Comparison of ENCODE assay signal across 22 cellular contexts in genomic region chr7:55174456-55174855, GRCh38.
"Had no signal": no experiment of that assay in that cellular context is flagged by ENCODE, and none has a peak within 500 bp of the region (broad histone marks: within the 10 kb centered on the region; RNA-seq: fewer than 3 reads in every experiment).

No MANE protein-coding gene starts in this region.

- DNase-seq: activated CD4-positive, alpha-beta memory T cell treated with anti-CD3 and anti-CD28 coated beads, Interleukin-2, amount 10 ng/mL, durations not matched to agents 7 days and 5 days; activated CD4-positive, alpha-beta T cell treated with anti-CD3 and anti-CD28 coated beads for 1 hour; activated CD4-positive, alpha-beta T cell treated with anti-CD3 and anti-CD28 coated beads for 4 hours; activated CD4-positive, alpha-beta T cell treated with anti-CD3 and anti-CD28 coated beads, Interleukin-2, amount 10 ng/mL, durations not matched to agents 7 days and 5 days; activated CD4-positive, alpha-beta T cell treated with anti-CD3 and anti-CD28 coated beads, Interleukin-2, amount 50 U/mL, for 4 hours; activated CD8-positive, alpha-beta memory T cell treated with anti-CD3 and anti-CD28 coated beads, Interleukin-2, amount 50 U/mL, for 4 hours; activated effector memory CD4-positive, alpha-beta T cell treated with anti-CD3 and anti-CD28 coated beads, Interleukin-2, amount 50 U/mL, for 16 hours; activated naive CD4-positive, alpha-beta T cell treated with anti-CD3 and anti-CD28 coated beads for 36 hours; activated naive CD8-positive, alpha-beta T cell treated with anti-CD3 and anti-CD28 coated beads, Interleukin-2, amount 10 ng/mL, durations not matched to agents 7 days and 5 days; activated T-cell treated with anti-CD3 and anti-CD28 coated beads, Interleukin-2, amount 50 U/mL, for 1 hour; dorsolateral prefrontal cortex; effector memory CD4-positive, alpha-beta T cell; endodermal cell; foreskin fibroblast; T-helper 2 cell had no signal

- FAIRE-seq: frontal cortex had no signal

- ATAC-seq: activated naive CD4-positive, alpha-beta T cell treated with anti-CD3 and anti-CD28 coated beads, Interleukin-2, amount 50 U/mL, for 72 hours; esophagus mucosa; WTC11 had no signal

- H3K27ac ChIP-seq: ascending aorta, coronary artery, dorsolateral prefrontal cortex, VCaP had no signal

- H3K4me3 ChIP-seq: ascending aorta, coronary artery, dorsolateral prefrontal cortex had no signal

- H3K27me3 ChIP-seq: ascending aorta, dorsolateral prefrontal cortex had no signal
